1 cellular context compared by ENCODE assay signal in the genomic region with DNA sequence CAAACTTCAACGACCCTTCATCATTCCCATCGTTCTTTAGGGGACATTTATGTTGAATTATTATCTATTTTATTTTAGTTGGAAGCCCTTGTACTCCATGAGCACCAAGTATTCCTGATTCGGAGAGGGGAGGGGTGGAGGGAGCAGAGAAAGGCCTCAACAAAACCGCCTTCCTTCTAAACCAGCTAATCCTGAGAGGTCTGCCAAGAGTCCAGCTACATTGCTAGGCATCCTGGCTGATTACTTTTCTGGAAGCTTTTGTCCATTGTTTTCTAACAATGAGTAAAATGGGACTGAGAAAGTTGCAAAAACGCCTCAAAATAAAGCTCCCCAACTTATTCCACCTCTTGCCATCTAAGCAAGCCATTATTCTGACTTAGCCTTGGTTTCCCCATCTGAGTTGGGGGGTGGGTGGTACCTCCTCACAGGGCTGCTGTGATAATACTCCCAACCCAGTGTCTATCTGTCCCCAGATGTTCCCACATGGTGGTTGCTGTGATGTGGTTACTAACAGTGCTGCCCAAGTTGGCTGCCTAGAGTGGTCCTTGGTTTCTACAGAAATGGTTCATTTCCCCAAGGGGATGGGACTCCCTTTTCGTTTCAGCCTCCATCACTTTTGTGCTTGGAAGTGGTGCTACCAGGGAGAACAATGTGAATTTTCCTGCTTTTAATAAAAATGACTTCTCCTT.
TF ChIP-seq lines count a peak whose summit lies in the region.

No MANE protein-coding gene starts in this region.

TF ChIP-seq in IMR-90, 13 proteins besides CTCF, POLR2A, EP300 and RAD21:
- TF ChIP-seq BHLHE40 (IDR thresholded peaks at IDR 0.05; ENCODE audit: low read depth, low read length): no peak
- TF ChIP-seq NFE2L2 (IDR thresholded peaks at IDR 0.05; ENCODE audit: low read depth, low read length): no peak
- TF ChIP-seq RCOR1 (IDR thresholded peaks at IDR 0.05; ENCODE audit: insufficient replicate concordance, low read length): no peak
- TF ChIP-seq CHD1 (IDR thresholded peaks at IDR 0.05; ENCODE audit: low read depth, low read length): no peak
- TF ChIP-seq RFX5 (IDR thresholded peaks at IDR 0.05; ENCODE audit: low read depth, low read length): no peak
- no peak for TF ChIP-seq CEBPB (IDR thresholded peaks at IDR 0.05; ENCODE audit: low read depth, low read length)
- no peak for TF ChIP-seq FOS (IDR thresholded peaks at IDR 0.05; ENCODE audit: low read depth, low read length)
- TF ChIP-seq, protein P1, sequence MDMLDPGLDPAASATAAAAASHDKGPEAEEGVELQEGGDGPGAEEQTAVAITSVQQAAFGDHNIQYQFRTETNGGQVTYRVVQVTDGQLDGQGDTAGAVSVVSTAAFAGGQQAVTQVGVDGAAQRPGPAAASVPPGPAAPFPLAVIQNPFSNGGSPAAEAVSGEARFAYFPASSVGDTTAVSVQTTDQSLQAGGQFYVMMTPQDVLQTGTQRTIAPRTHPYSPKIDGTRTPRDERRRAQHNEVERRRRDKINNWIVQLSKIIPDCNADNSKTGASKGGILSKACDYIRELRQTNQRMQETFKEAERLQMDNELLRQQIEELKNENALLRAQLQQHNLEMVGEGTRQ (IDR thresholded peaks at IDR 0.05; ENCODE audit: low read depth, low read length): no peak
- no peak for TF ChIP-seq MXI1 (IDR thresholded peaks at IDR 0.05; ENCODE audit: borderline replicate concordance, low read depth, low read length)
- TF ChIP-seq, protein P2, sequence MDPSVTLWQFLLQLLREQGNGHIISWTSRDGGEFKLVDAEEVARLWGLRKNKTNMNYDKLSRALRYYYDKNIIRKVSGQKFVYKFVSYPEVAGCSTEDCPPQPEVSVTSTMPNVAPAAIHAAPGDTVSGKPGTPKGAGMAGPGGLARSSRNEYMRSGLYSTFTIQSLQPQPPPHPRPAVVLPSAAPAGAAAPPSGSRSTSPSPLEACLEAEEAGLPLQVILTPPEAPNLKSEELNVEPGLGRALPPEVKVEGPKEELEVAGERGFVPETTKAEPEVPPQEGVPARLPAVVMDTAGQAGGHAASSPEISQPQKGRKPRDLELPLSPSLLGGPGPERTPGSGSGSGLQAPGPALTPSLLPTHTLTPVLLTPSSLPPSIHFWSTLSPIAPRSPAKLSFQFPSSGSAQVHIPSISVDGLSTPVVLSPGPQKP (IDR thresholded peaks at IDR 0.05; ENCODE audit: borderline replicate concordance, low read depth, low read length): no peak
- no peak for TF ChIP-seq SMC3 (IDR thresholded peaks at IDR 0.05; ENCODE audit: low read depth, low read length)
TF ChIP-seq in IMR-90: peak in this region for 0.
